19 cellular contexts compared by ENCODE assay signal in the genomic region with DNA sequence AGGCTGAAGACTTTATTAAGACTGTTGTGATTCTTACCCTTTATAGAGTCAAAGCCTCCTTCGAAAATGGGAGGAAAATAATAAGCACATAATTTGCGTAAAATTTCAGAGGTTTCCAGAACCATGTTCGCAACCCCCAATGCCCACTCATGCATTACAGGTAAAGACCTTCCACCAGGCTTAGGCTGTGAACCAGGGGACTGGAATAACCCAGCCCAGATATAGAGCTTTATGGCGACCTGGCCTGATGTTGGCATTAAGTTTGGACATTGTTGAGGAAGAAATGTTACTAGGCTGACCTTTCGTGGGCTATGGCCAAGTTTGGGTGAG.
DNase-seq lines count a peak whose midpoint lies in the region; ATAC-seq and TF ChIP-seq lines count a peak whose summit lies in the region.
"Had no signal": no experiment of that assay in that cellular context is flagged by ENCODE, and none has a peak within 500 bp of the region (broad histone marks: within the 10 kb centered on the region; RNA-seq: fewer than 3 reads in every experiment).

No MANE protein-coding gene starts in this region.

- H3K36me3 ChIP-seq in muscle layer of duodenum (ENCODE audit: control insufficient read depth in 1 of 2, insufficient read depth in 2 of 2, low read length in 2 of 2) (no peaks in the 10 kb centered on the region), H7 (replicated peaks; ENCODE audit: control insufficient read depth, insufficient read depth, low read length) (no peaks in the 10 kb centered on the region), brain microvascular endothelial cell (replicated peaks) (no peaks in the 10 kb centered on the region)

- ATAC-seq in HG03442 (IDR thresholded peaks at IDR 0.05; ENCODE audit: unreplicated experiment) = peak; percentile 41
- no peak for ATAC-seq in T-cell (replicated peaks in 1 of 4)
- ATAC-seq: CD8-positive, alpha-beta T cell; HCT116 had no signal

- H3K4me3 Mint-ChIP-seq in activated naive CD4-positive, alpha-beta T cell treated with anti-CD3 and anti-CD28 coated beads, Interleukin-2, amount 50 U/mL, for 24 hours = no peak overlapping the region
- H3K4me3 Mint-ChIP-seq in activated naive CD4-positive, alpha-beta T cell treated with anti-CD3 and anti-CD28 coated beads for 36 hours = no peak overlapping the region
- H3K4me3 Mint-ChIP-seq in T-cell = no peak overlapping the region
- H3K4me3 Mint-ChIP-seq: CD8-positive, alpha-beta T cell had no signal

- CTCF ChIA-PET in activated naive CD4-positive, alpha-beta T cell treated with anti-CD3 and anti-CD28 coated beads for 36 hours (lab: Charles Lee) = interaction anchor here (0.6 to 7.6 kb wide), 19 partner anchors 11 to 581 kb away, joined by 3 to 101 read pairs (median 7); no protein-coding TSS in a partner anchor
- CTCF ChIA-PET in T-cell (lab: Charles Lee) = interaction anchor here (0.6 to 4.3 kb wide), 20 partner anchors 10 to 682 kb away, joined by 3 to 67 read pairs (median 6); no protein-coding TSS in a partner anchor

- no peak overlapping the region for H3K4me3 ChIP-seq in muscle layer of duodenum (ENCODE audit: low read depth in 1 of 2, low read length in 2 of 2)
- H3K4me3 ChIP-seq in H7 (ENCODE audit: insufficient read depth, low read depth, low read length) = no peak overlapping the region
- no peak overlapping the region for H3K4me3 ChIP-seq in brain microvascular endothelial cell (ENCODE audit: low read depth, low read length)

- H3K27me3 ChIP-seq in muscle layer of duodenum (ENCODE audit: low read depth, low read length) (no peaks in the 10 kb centered on the region), H7 (ENCODE audit: control insufficient read depth, insufficient read depth, low read length) (no peaks in the 10 kb centered on the region), brain microvascular endothelial cell (replicated peaks) (no peaks in the 10 kb centered on the region)

- peaks cover 10 to 15% of the 10 kb centered on the region in 2 donors for H3K4me1 ChIP-seq in muscle layer of duodenum (ENCODE audit: control insufficient read depth in 1 of 2, insufficient read depth in 2 of 2, low read length in 2 of 2)

- intact Hi-C loops in activated naive CD4-positive, alpha-beta T cell treated with anti-CD3 and anti-CD28 coated beads for 36 hours (cut with micrococcal nuclease) = loop anchor here (2.0 kb wide), 2 partner anchors 376 to 678 kb away; partner anchors contain the start of gene TLR6

- H3K27me3 Mint-ChIP-seq in activated naive CD4-positive, alpha-beta T cell treated with anti-CD3 and anti-CD28 coated beads, Interleukin-2, amount 50 U/mL, for 24 hours = no peaks in the 10 kb centered on the region
- H3K27me3 Mint-ChIP-seq in activated naive CD4-positive, alpha-beta T cell treated with anti-CD3 and anti-CD28 coated beads for 36 hours (ENCODE audit: low read depth) = no peaks in the 10 kb centered on the region
- H3K27me3 Mint-ChIP-seq in T-cell = no peaks in the 10 kb centered on the region

- H3K27ac ChIP-seq in muscle layer of duodenum (ENCODE audit: low read length) (peak overlapping the region; percentile 82), brain microvascular endothelial cell (no peak overlapping the region)
- H3K27ac ChIP-seq: 22Rv1 had no signal

- H3K4me1 Mint-ChIP-seq in activated naive CD4-positive, alpha-beta T cell treated with anti-CD3 and anti-CD28 coated beads, Interleukin-2, amount 50 U/mL, for 24 hours = peaks cover 59% of the 10 kb centered on the region
- peaks cover 43% of the 10 kb centered on the region for H3K4me1 Mint-ChIP-seq in activated naive CD4-positive, alpha-beta T cell treated with anti-CD3 and anti-CD28 coated beads for 36 hours (ENCODE audit: low read depth)
- H3K4me1 Mint-ChIP-seq in T-cell = peaks cover 39 to 50% (median 47%) of the 10 kb centered on the region in 3 donors

- in situ Hi-C loops in brain microvascular endothelial cell (cut with HindIII; ENCODE audit: low pct_ligation_motif_present, low sequenced_read_pairs) = no loop called here

- DNase-seq in activated naive CD4-positive, alpha-beta T cell treated with anti-CD3 and anti-CD28 coated beads for 36 hours = no peak
- DNase-seq in NCI-H1417 treated with DMSO at 0.1 percent for 48 hours (lab: John Stamatoyannopoulos, UW) (no peak), H7 (no peak), T-cell (no peak), brain microvascular endothelial cell (no peak)
- DNase-seq: CD8-positive, alpha-beta T cell; DMS79; KG1; NCI-H1048; NCI-H226; NCI-H526 treated with DMSO at 0.1 percent for 48 hours; SHP77; SK-N-SH had no signal

- POLR2A ChIA-PET in T-cell (lab: Charles Lee) = no interaction called here

- no peaks in the 10 kb centered on the region for H3K9me3 Mint-ChIP-seq in activated naive CD4-positive, alpha-beta T cell treated with anti-CD3 and anti-CD28 coated beads, Interleukin-2, amount 50 U/mL, for 24 hours
- H3K9me3 Mint-ChIP-seq in activated naive CD4-positive, alpha-beta T cell treated with anti-CD3 and anti-CD28 coated beads for 36 hours = no peaks in the 10 kb centered on the region
- no peaks in the 10 kb centered on the region for H3K9me3 Mint-ChIP-seq in T-cell
- H3K9me3 Mint-ChIP-seq: CD8-positive, alpha-beta T cell had no signal

- H3K9me3 ChIP-seq in muscle layer of duodenum (ENCODE audit: control insufficient read depth in 1 of 2, low read length in 2 of 2) = no peaks in the 10 kb centered on the region
- H3K9me3 ChIP-seq: SK-N-SH had no signal

- no peak for TF ChIP-seq CTCF in brain microvascular endothelial cell (IDR thresholded peaks at IDR 0.05; ENCODE audit: low read depth, low read length, missing control alignments)

- no peaks in the 10 kb centered on the region for H3K36me3 Mint-ChIP-seq in activated naive CD4-positive, alpha-beta T cell treated with anti-CD3 and anti-CD28 coated beads, Interleukin-2, amount 50 U/mL, for 24 hours
- H3K36me3 Mint-ChIP-seq in activated naive CD4-positive, alpha-beta T cell treated with anti-CD3 and anti-CD28 coated beads for 36 hours (ENCODE audit: low read depth) = no peaks in the 10 kb centered on the region
- no peaks in the 10 kb centered on the region for H3K36me3 Mint-ChIP-seq in T-cell
- H3K36me3 Mint-ChIP-seq: CD8-positive, alpha-beta T cell had no signal

- H3K27ac Mint-ChIP-seq in activated naive CD4-positive, alpha-beta T cell treated with anti-CD3 and anti-CD28 coated beads, Interleukin-2, amount 50 U/mL, for 24 hours = peak overlapping the region; percentile 91
- H3K27ac Mint-ChIP-seq in activated naive CD4-positive, alpha-beta T cell treated with anti-CD3 and anti-CD28 coated beads for 36 hours = no peak overlapping the region
- no peak overlapping the region for H3K27ac Mint-ChIP-seq in T-cell
- H3K27ac Mint-ChIP-seq: B cell had no signal
